Comparison of ENCODE assay signal across 8 cellular contexts in the genomic region with DNA sequence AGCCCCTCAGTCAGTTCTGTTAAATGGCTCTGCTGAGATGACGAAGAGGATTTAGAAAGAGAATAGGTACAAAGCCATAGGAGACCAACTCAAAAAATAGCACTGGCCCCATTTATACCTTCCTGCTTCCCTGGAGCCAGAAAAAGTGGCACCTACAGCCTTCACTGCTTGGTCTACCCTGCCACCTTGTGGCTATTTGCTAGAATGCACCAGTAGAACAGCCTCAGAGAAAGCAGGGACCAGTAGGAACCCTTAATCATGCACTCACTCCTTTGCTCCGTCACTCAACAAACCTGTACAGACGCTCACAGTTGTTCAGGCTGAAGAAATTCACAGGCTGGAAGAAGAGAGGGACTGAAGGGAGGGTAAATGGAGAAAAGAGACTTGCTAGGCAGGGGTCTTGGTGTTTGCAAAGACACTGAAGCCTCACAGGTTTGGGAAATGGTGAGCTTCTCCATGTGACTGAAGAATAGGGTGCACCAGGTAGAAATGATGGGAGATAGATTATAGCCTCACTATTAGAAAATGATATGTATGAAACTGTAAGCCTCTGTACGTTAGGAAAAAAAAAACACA. TPM values are rescaled to one million over a fixed set of nuclear protein-coding genes. Genes with fewer than 3 reads are reported as not detected.
A peak's percentile ranks its signal among the peaks of the same experiment; 100 is the strongest.
DNase-seq lines count a peak whose midpoint lies in the region; ATAC-seq, FAIRE-seq and TF ChIP-seq lines count a peak whose summit lies in the region.

No MANE protein-coding gene starts in this region.

- no peaks in the 10 kb centered on the region for H3K36me3 ChIP-seq in MG63
- H3K36me3 ChIP-seq in upper lobe of right lung: no peaks in the 10 kb centered on the region

- intact Hi-C loops in upper lobe of right lung (cut with DNase I): no loop called here

- in situ Hi-C loops in G401 (cut with HindIII; ENCODE audit: low sequenced_read_pairs): no loop called here

- peak; percentile 88 for DNase-seq in G401 (ENCODE audit: low spot score)
- DNase-seq in H54 (ENCODE audit: insufficient read length, low spot score): peak; percentile 76
- peak; percentile 52 for DNase-seq in MG63
- DNase-seq in RPMI7951 (ENCODE audit: low read depth): peak; percentile 73
- DNase-seq in activated T-helper 1 cell treated with anti-CD3 and anti-CD28 coated beads, Interleukin-2, amount 50 U/mL, for 16 hours (ENCODE audit: low read depth in 1 of 2, low spot score in 1 of 2): peak; percentile 30 to 52
- peak; percentile 57 for DNase-seq in fibroblast of the conjunctiva (ENCODE audit: low read depth)
- DNase-seq in osteocyte (ENCODE audit: extremely low spot score, unreplicated experiment): peak; percentile 91
- no peak for DNase-seq in upper lobe of right lung

- no peaks in the 10 kb centered on the region for H3K9me3 ChIP-seq in MG63
- no peaks in the 10 kb centered on the region for H3K9me3 ChIP-seq in upper lobe of right lung

- no peaks in the 10 kb centered on the region for H3K27me3 ChIP-seq in MG63
- H3K27me3 ChIP-seq in upper lobe of right lung: no peaks in the 10 kb centered on the region

- H3K36me3 Mint-ChIP-seq in osteocyte (ENCODE audit: unreplicated experiment): no peaks in the 10 kb centered on the region

- H3K27ac ChIP-seq in upper lobe of right lung: no peak overlapping the region

- TF ChIP-seq CTCF in osteocyte (IDR thresholded peaks at IDR 0.05): peak; percentile 92
- peak; percentile 95 for TF ChIP-seq CTCF in upper lobe of right lung (IDR thresholded peaks at IDR 0.05)

- H3K4me3 Mint-ChIP-seq in osteocyte (ENCODE audit: unreplicated experiment): no peak overlapping the region

- H3K4me1 Mint-ChIP-seq in osteocyte (ENCODE audit: unreplicated experiment): peaks cover under 1% of the 10 kb centered on the region

- no peaks in the 10 kb centered on the region for H3K4me1 ChIP-seq in upper lobe of right lung

- no peak for TF ChIP-seq POLR2A in H54 (IDR thresholded peaks at IDR 0.05; ENCODE audit: low read depth, low read length)

- H3K9me3 Mint-ChIP-seq in osteocyte (ENCODE audit: unreplicated experiment): no peaks in the 10 kb centered on the region

- peak; percentile 97 for ATAC-seq in upper lobe of right lung

- peak; percentile 96 for FAIRE-seq in H54 (lab: Jason Lieb, UNC)

- H3K4me3 ChIP-seq in MG63 (no peak overlapping the region), upper lobe of right lung (no peak overlapping the region)

- peaks cover 3% of the 10 kb centered on the region for H3K27me3 Mint-ChIP-seq in osteocyte (ENCODE audit: unreplicated experiment)

- no peak overlapping the region for H3K27ac Mint-ChIP-seq in osteocyte (ENCODE audit: unreplicated experiment)

RNA-seq across cellular contexts. Expression of a gene that starts 12.1 kb away (rescaled TPM):
- not detected in 2 replicates for total RNA-seq in G401 (2014; rRNA removed; shearing (Covaris generic))
- not detected in 2 replicates for total RNA-seq in MG63 (2014; rRNA removed; shearing (Covaris generic); ENCODE audit: low replicate concordance)
- not detected in 2 replicates for total RNA-seq in RPMI7951 (2014; rRNA removed; shearing (Covaris generic))
- total RNA-seq in osteocyte (not detected in 2 replicates), upper lobe of right lung (not detected)

RNA-seq across cellular contexts. Expression of a gene that starts 30.8 kb away (rescaled TPM):
- total RNA-seq in G401 (2014; rRNA removed; shearing (Covaris generic)): 0.18 and 1.3 TPM in 2 replicates
- 5.5 and 6.2 TPM in 2 replicates for total RNA-seq in MG63 (2014; rRNA removed; shearing (Covaris generic); ENCODE audit: low replicate concordance)
- total RNA-seq in RPMI7951 (2014; rRNA removed; shearing (Covaris generic)): 5.8 and 10.1 TPM in 2 replicates
- total RNA-seq in osteocyte (69.3 and 84.8 TPM in 2 replicates), upper lobe of right lung (106 TPM)

RNA-seq across cellular contexts. Expression of a gene that starts 44.3 kb away (rescaled TPM):
- total RNA-seq in G401 (2014; rRNA removed; shearing (Covaris generic)): not detected in 2 replicates
- total RNA-seq in MG63 (2014; rRNA removed; shearing (Covaris generic); ENCODE audit: low replicate concordance): not detected in 2 replicates
- not detected in 2 replicates for total RNA-seq in RPMI7951 (2014; rRNA removed; shearing (Covaris generic))
- total RNA-seq in osteocyte: not detected in 2 replicates
- total RNA-seq in upper lobe of right lung: not detected
